29 cellular contexts compared by ENCODE assay signal in genomic region chr4:57172065-57172464, GRCh38.
"Had no signal": no experiment of that assay in that cellular context is flagged by ENCODE, and none has a peak within 500 bp of the region (broad histone marks: within the 10 kb centered on the region; RNA-seq: fewer than 3 reads in every experiment).

No MANE protein-coding gene starts in this region.

- H3K27ac ChIP-seq: left lung, lower lobe of right lung, pancreas, prostate gland, sigmoid colon, spleen, tibial nerve, uterus had no signal

- DNase-seq: hypothalamus; immature natural killer cell; kidney; left colon; left lung; lower lobe of right lung; mammary epithelial cell; mesenchymal stem cell; naive B cell; nucleus accumbens; pancreas; posterior cingulate gyrus; retina; right cardiac atrium; sigmoid colon; small intestine; spleen; stimulated activated CD4-positive, alpha-beta T cell treated with anti-CD3 and anti-CD28 coated beads, Interleukin-4, amount 100 ng/mL, for 24 hours; stimulated activated naive CD4-positive, alpha-beta T cell; substantia nigra; uterus had no signal

- H3K36me3 ChIP-seq: left lung, lower lobe of right lung, pancreas, prostate gland, sigmoid colon, spleen, tibial nerve, uterus had no signal

- H3K4me3 Mint-ChIP-seq: immature natural killer cell; naive B cell; natural killer cell treated with Interleukin-12 subunit alpha and Interleukin-12 subunit beta and Interleukin-15 and Interleukin-18, amount 100 ng/mL, for 72 hours; neural crest cell; stimulated activated effector memory CD8-positive, alpha-beta T cell treated with anti-CD3 and anti-CD28 coated beads, Interleukin-12 subunit alpha, Interleukin-12 subunit beta, amount 100 ng/mL, for 72 hours; stimulated activated naive CD8-positive, alpha-beta T cell treated with anti-CD3 and anti-CD28 coated beads, Interleukin-15, Interleukin-2, amounts not matched to agents 100 ng/mL and 50 ng/mL, for 24 hours; type B pancreatic cell had no signal

- H3K9me3 Mint-ChIP-seq: immature natural killer cell; natural killer cell treated with Interleukin-12 subunit alpha and Interleukin-12 subunit beta and Interleukin-15 and Interleukin-18, amount 100 ng/mL, for 72 hours; stimulated activated effector memory CD8-positive, alpha-beta T cell treated with anti-CD3 and anti-CD28 coated beads, Interleukin-12 subunit alpha, Interleukin-12 subunit beta, amount 100 ng/mL, for 72 hours; stimulated activated naive CD8-positive, alpha-beta T cell treated with anti-CD3 and anti-CD28 coated beads, Interleukin-15, Interleukin-2, amounts not matched to agents 100 ng/mL and 50 ng/mL, for 24 hours had no signal

- H3K4me3 ChIP-seq: left lung, lower lobe of right lung, pancreas, prostate gland, sigmoid colon, spleen, tibial nerve, uterus had no signal

- ATAC-seq: left colon; left lung; lower lobe of right lung; natural killer cell treated with Interleukin-12 subunit alpha and Interleukin-12 subunit beta and Interleukin-15 and Interleukin-18, amount 100 ng/mL, for 72 hours; pancreas; right cardiac atrium; stimulated activated effector memory CD8-positive, alpha-beta T cell treated with anti-CD3 and anti-CD28 coated beads, Interleukin-12 subunit alpha, Interleukin-12 subunit beta, amount 100 ng/mL, for 72 hours had no signal

- H3K27ac Mint-ChIP-seq: immature natural killer cell; naive B cell; natural killer cell treated with Interleukin-12 subunit alpha and Interleukin-12 subunit beta and Interleukin-15 and Interleukin-18, amount 100 ng/mL, for 72 hours; stimulated activated effector memory CD8-positive, alpha-beta T cell treated with anti-CD3 and anti-CD28 coated beads, Interleukin-12 subunit alpha, Interleukin-12 subunit beta, amount 100 ng/mL, for 72 hours; stimulated activated naive CD8-positive, alpha-beta T cell treated with anti-CD3 and anti-CD28 coated beads, Interleukin-15, Interleukin-2, amounts not matched to agents 100 ng/mL and 50 ng/mL, for 24 hours; type B pancreatic cell had no signal

- FAIRE-seq: islet of Langerhans, kidney, pancreas, small intestine had no signal

- H3K36me3 Mint-ChIP-seq: immature natural killer cell; naive B cell; natural killer cell treated with Interleukin-12 subunit alpha and Interleukin-12 subunit beta and Interleukin-15 and Interleukin-18, amount 100 ng/mL, for 72 hours; stimulated activated effector memory CD8-positive, alpha-beta T cell treated with anti-CD3 and anti-CD28 coated beads, Interleukin-12 subunit alpha, Interleukin-12 subunit beta, amount 100 ng/mL, for 72 hours; type B pancreatic cell had no signal

- H3K4me1 ChIP-seq: left lung, lower lobe of right lung, pancreas, prostate gland, sigmoid colon, spleen, tibial nerve, uterus had no signal

- H3K4me1 Mint-ChIP-seq: immature natural killer cell; naive B cell; stimulated activated effector memory CD8-positive, alpha-beta T cell treated with anti-CD3 and anti-CD28 coated beads, Interleukin-12 subunit alpha, Interleukin-12 subunit beta, amount 100 ng/mL, for 72 hours had no signal

- H3K9me3 ChIP-seq: left lung, lower lobe of right lung, pancreas, prostate gland, sigmoid colon, spleen, tibial nerve, uterus had no signal

- H3K27me3 ChIP-seq: left lung, pancreas, sigmoid colon, spleen, tibial nerve, uterus had no signal
